In the genomic region with DNA sequence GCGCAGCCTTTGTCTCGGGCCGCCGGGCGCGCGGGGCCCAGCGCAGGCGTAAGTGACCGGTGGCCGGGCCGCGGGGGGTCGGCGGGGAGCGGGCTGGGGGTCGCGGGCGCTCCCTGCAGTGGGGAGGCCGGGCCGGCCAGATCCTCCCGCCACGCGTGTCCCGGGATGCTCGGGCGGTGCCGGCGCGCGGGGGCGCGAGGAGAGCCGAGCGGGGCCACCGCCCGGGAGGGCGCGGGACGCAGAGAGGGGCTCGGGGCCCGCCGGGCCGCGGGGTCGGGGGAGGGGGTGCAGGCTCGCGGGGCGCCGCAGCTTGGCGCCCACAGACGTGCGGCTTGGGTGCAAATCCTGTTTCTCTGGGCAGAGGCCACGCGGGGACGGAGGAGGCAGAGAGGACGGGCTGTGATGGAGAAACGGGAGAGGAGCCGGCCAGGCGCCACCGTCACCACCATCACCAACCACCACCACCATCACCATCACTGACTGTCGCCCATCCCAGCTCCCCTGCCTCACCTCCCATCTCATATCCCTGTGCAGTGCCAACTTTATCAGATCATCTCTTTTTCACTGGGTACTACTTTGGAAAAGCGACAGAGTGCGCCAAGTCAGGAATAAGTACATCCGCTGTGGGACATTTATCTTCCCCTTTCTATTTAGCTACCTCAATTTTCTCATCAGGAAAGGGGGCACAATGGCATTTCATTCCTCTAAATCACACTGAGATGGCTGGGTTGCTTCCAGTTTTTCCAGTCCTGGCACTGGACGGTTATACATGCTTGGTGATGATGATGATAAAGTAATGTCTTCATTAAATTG, we compare ENCODE assay signal across 1 cellular context.
TF ChIP-seq lines count a peak whose summit lies in the region.

No MANE protein-coding gene starts in this region.

TF ChIP-seq in GM23338, 12 proteins besides CTCF, POLR2A, EP300 and RAD21 (continued from another document):
- TF ChIP-seq, protein P1, sequence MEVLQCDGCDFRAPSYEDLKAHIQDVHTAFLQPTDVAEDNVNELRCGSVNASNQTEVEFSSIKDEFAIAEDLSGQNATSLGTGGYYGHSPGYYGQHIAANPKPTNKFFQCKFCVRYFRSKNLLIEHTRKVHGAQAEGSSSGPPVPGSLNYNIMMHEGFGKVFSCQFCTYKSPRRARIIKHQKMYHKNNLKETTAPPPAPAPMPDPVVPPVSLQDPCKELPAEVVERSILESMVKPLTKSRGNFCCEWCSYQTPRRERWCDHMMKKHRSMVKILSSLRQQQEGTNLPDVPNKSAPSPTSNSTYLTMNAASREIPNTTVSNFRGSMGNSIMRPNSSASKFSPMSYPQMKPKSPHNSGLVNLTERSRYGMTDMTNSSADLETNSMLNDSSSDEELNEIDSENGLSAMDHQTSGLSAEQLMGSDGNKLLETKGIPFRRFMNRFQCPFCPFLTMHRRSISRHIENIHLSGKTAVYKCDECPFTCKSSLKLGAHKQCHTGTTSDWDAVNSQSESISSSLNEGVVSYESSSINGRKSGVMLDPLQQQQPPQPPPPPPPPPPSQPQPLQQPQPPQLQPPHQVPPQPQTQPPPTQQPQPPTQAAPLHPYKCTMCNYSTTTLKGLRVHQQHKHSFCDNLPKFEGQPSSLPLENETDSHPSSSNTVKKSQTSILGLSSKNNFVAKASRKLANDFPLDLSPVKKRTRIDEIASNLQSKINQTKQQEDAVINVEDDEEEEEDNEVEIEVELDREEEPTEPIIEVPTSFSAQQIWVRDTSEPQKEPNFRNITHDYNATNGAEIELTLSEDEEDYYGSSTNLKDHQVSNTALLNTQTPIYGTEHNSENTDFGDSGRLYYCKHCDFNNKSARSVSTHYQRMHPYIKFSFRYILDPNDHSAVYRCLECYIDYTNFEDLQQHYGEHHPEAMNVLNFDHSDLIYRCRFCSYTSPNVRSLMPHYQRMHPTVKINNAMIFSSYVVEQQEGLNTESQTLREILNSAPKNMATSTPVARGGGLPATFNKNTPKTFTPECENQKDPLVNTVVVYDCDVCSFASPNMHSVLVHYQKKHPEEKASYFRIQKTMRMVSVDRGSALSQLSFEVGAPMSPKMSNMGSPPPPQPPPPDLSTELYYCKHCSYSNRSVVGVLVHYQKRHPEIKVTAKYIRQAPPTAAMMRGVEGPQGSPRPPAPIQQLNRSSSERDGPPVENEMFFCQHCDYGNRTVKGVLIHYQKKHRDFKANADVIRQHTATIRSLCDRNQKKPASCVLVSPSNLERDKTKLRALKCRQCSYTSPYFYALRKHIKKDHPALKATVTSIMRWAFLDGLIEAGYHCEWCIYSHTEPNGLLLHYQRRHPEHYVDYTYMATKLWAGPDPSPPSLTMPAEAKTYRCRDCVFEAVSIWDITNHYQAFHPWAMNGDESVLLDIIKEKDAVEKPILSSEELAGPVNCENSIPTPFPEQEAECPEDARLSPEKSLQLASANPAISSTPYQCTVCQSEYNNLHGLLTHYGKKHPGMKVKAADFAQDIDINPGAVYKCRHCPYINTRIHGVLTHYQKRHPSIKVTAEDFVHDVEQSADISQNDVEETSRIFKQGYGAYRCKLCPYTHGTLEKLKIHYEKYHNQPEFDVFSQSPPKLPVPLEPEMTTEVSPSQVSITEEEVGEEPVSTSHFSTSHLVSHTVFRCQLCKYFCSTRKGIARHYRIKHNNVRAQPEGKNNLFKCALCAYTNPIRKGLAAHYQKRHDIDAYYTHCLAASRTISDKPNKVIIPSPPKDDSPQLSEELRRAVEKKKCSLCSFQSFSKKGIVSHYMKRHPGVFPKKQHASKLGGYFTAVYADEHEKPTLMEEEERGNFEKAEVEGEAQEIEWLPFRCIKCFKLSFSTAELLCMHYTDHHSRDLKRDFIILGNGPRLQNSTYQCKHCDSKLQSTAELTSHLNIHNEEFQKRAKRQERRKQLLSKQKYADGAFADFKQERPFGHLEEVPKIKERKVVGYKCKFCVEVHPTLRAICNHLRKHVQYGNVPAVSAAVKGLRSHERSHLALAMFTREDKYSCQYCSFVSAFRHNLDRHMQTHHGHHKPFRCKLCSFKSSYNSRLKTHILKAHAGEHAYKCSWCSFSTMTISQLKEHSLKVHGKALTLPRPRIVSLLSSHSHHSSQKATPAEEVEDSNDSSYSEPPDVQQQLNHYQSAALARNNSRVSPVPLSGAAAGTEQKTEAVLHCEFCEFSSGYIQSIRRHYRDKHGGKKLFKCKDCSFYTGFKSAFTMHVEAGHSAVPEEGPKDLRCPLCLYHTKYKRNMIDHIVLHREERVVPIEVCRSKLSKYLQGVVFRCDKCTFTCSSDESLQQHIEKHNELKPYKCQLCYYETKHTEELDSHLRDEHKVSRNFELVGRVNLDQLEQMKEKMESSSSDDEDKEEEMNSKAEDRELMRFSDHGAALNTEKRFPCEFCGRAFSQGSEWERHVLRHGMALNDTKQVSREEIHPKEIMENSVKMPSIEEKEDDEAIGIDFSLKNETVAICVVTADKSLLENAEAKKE (CRISPR knock-in tag; IDR thresholded peaks at IDR 0.05) = no peak
- TF ChIP-seq EZH2 (IDR thresholded peaks at IDR 0.05; ENCODE audit: low read depth, unreplicated experiment) (no peak), POLR2AphosphoS5 (IDR thresholded peaks at IDR 0.05; ENCODE audit: low read depth) (no peak), CREB1 (CRISPR knock-in tag; IDR thresholded peaks at IDR 0.05; ENCODE audit: low read depth) (no peak), NANOG (IDR thresholded peaks at IDR 0.05; ENCODE audit: borderline replicate concordance) (no peak), EZH2phosphoT487 (IDR thresholded peaks at IDR 0.05; ENCODE audit: unreplicated experiment) (no peak), ZNF331 (CRISPR knock-in tag; IDR thresholded peaks at IDR 0.05; ENCODE audit: low read depth) (no peak)
- TF ChIP-seq, protein P2, sequence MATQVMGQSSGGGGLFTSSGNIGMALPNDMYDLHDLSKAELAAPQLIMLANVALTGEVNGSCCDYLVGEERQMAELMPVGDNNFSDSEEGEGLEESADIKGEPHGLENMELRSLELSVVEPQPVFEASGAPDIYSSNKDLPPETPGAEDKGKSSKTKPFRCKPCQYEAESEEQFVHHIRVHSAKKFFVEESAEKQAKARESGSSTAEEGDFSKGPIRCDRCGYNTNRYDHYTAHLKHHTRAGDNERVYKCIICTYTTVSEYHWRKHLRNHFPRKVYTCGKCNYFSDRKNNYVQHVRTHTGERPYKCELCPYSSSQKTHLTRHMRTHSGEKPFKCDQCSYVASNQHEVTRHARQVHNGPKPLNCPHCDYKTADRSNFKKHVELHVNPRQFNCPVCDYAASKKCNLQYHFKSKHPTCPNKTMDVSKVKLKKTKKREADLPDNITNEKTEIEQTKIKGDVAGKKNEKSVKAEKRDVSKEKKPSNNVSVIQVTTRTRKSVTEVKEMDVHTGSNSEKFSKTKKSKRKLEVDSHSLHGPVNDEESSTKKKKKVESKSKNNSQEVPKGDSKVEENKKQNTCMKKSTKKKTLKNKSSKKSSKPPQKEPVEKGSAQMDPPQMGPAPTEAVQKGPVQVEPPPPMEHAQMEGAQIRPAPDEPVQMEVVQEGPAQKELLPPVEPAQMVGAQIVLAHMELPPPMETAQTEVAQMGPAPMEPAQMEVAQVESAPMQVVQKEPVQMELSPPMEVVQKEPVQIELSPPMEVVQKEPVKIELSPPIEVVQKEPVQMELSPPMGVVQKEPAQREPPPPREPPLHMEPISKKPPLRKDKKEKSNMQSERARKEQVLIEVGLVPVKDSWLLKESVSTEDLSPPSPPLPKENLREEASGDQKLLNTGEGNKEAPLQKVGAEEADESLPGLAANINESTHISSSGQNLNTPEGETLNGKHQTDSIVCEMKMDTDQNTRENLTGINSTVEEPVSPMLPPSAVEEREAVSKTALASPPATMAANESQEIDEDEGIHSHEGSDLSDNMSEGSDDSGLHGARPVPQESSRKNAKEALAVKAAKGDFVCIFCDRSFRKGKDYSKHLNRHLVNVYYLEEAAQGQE (IDR thresholded peaks at IDR 0.05; ENCODE audit: unreplicated experiment) = no peak
- TF ChIP-seq, protein P3, sequence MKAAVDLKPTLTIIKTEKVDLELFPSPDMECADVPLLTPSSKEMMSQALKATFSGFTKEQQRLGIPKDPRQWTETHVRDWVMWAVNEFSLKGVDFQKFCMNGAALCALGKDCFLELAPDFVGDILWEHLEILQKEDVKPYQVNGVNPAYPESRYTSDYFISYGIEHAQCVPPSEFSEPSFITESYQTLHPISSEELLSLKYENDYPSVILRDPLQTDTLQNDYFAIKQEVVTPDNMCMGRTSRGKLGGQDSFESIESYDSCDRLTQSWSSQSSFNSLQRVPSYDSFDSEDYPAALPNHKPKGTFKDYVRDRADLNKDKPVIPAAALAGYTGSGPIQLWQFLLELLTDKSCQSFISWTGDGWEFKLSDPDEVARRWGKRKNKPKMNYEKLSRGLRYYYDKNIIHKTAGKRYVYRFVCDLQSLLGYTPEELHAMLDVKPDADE (IDR thresholded peaks at IDR 0.05) = no peak
TF ChIP-seq in GM23338: peak in this region for 0.
